In the genomic region with DNA sequence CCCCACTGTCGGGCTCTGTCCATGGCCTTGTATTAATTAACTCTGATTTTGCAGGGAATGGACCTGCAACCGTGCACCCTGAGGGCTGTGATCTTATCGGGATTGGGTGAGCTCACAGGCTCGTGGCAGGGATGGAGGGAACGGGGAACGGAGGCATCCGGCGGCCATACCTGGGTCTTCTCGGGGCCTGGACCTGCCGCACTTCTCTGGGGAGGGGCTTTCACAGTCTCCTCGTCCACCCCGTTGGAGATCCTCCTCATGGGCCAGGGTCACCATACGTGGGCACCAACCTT, we compare ENCODE assay signal across 19 cellular contexts. TPM values are rescaled to one million over a fixed set of nuclear protein-coding genes. Genes with fewer than 3 reads are reported as not detected.
"Had no signal": no experiment of that assay in that cellular context is flagged by ENCODE, and none has a peak within 500 bp of the region (broad histone marks: within the 10 kb centered on the region; RNA-seq: fewer than 3 reads in every experiment).

No MANE protein-coding gene starts in this region.

- DNase-seq: activated naive CD4-positive, alpha-beta T cell; effector CD4-positive, alpha-beta T cell; foreskin keratinocyte; kidney; lower lobe of right lung; naive B cell; right cardiac atrium; SJCRH30; stimulated activated CD4-positive, alpha-beta T cell treated with anti-CD3 and anti-CD28 coated beads, Interleukin-1b, Interleukin-23, amount 100 ng/mL, for 48 hours; stimulated activated naive CD8-positive, alpha-beta T cell treated with anti-CD3 and anti-CD28 coated beads, Interleukin-15, amount 100 ng/mL, for 72 hours; T-cell; T-helper 9 cell had no signal

- H3K27me3 ChIP-seq: adrenal gland, foreskin keratinocyte, neural progenitor cell, pancreas had no signal

- H3K36me3 ChIP-seq: adrenal gland, lower lobe of right lung, neural progenitor cell, pancreas, SJCRH30 had no signal

- H3K4me3 ChIP-seq: adrenal gland, lower lobe of right lung, neural progenitor cell, pancreas, SJCRH30 had no signal

- H3K4me1 ChIP-seq: foreskin keratinocyte, lower lobe of right lung, neural progenitor cell, pancreas, SJCRH30 had no signal

- ATAC-seq: foreskin keratinocyte; left lobe of liver; lower lobe of right lung; pancreas; right cardiac atrium; stimulated activated effector memory CD8-positive, alpha-beta T cell treated with anti-CD3 and anti-CD28 coated beads, Interleukin-12 subunit alpha, Interleukin-12 subunit beta, amount 100 ng/mL, for 72 hours; stimulated activated naive CD8-positive, alpha-beta T cell treated with anti-CD3 and anti-CD28 coated beads, Interleukin-15, amount 100 ng/mL, for 72 hours; T-cell had no signal

- H3K27ac ChIP-seq: adrenal gland, foreskin keratinocyte, lower lobe of right lung, neural progenitor cell, pancreas, SJCRH30 had no signal

- H3K9me3 ChIP-seq: adrenal gland, lower lobe of right lung, pancreas, SJCRH30 had no signal

RNA-seq across cellular contexts. Expression of gene SHH, which starts 57.5 kb away (rescaled TPM):
- total RNA-seq: activated T-helper 1 cell treated with anti-CD3 and anti-CD28 coated beads, Interleukin-12 subunit alpha, Interleukin-12 subunit beta, Interleukin-2, Interleukin-4 antibody, amounts not matched to agents 30 ng/mL and 10 ng/mL and 1 ng/mL, durations not matched to agents 14 hours and 24 hours and 36 hours; right cardiac atrium; SJCRH30; skeletal muscle tissue had no signal
- polyA plus RNA-seq: right cardiac atrium had no signal
